In the genomic region with DNA sequence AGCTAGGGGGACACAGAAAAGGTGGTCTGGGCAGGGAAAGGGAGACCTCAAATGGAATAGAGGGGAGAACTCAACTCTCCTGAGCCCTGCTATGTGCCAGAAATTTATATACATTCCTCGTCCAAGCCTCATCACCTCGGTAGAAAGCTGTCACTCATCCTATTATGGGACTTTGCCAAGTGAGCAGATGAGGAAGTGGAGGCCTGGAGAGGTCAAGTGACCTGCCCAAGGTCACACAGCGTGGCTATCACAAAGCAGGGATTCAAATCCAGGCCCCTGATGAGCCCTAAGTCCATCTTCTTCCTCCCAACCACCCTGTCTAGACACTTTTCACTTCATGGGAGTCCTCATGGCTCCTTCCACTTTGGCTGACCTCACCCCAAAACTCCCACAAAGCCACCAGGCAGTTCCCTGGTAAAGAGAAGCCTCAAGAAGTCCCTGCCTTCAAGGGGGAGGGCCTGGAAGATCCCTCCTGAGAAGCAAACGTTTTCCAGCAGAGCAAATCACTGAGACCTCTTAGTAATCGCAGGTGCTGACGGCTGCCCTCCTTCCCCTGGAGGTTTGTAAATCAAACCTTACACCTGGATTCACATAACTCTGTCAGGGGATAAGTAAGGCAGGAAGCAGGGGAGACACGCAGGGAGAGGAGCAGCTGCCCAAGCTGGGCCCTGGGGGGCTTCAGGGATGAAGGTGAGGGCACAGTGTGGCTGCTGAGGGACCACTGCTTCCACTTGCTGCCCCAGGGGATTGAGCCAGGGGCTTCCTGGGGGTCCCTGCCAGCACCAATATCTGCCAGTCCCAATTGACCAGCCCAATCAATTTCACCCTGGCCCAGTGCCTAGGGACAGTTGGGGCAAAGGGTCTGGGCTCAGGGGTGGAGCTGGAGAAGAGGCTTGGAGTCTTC, we compare ENCODE assay signal across 17 cellular contexts.
DNase-seq lines count a peak whose midpoint lies in the region; ATAC-seq, FAIRE-seq and TF ChIP-seq lines count a peak whose summit lies in the region.
"Had no signal": no experiment of that assay in that cellular context is flagged by ENCODE, and none has a peak within 500 bp of the region (broad histone marks: within the 10 kb centered on the region; RNA-seq: fewer than 3 reads in every experiment).

No MANE protein-coding gene starts in this region.

- H3K4me3 ChIP-seq in BLaER1 treated with 17β-estradiol and CSF1 and Interleukin-3, amounts not matched to agents 10 nM and 100 nM = no peak overlapping the region
- H3K4me3 ChIP-seq in H1 (ENCODE audit: extremely low read depth in 1 of 4, insufficient read depth in 2 of 4, low read depth in 3 of 4, low read length in 4 of 4) = no peak overlapping the region
- no peak overlapping the region for H3K4me3 ChIP-seq in neural progenitor cell
- H3K4me3 ChIP-seq: SJCRH30 had no signal

- no peak for TF ChIP-seq RAD21 in H1 (IDR thresholded peaks at IDR 0.05 in 1 of 2, conservative IDR thresholded peaks at IDR 0.05 in 1 of 2; ENCODE audit: low read depth in 2 of 2, low read length in 2 of 2)

- CTCF ChIA-PET in H1 (lab: Charles Lee; ENCODE audit: partially characterized antibody) = interaction anchor here (0.7 to 1.5 kb wide), 3 partner anchors 8 to 18 kb away, joined by 5 read pairs; no protein-coding TSS in a partner anchor

- no peaks in the 10 kb centered on the region for H3K9me3 Mint-ChIP-seq in neural progenitor cell
- no peaks in the 10 kb centered on the region for H3K9me3 Mint-ChIP-seq in endothelial cell (ENCODE audit: unreplicated experiment)

- no peaks in the 10 kb centered on the region for H3F3A ChIP-seq in neural progenitor cell (ENCODE audit: low read depth)

- peak; percentile 7 for DNase-seq in M059J (ENCODE audit: low read depth)
- peak in 1 of 2 experiments; percentile 35 for DNase-seq in H1 (ENCODE audit: low read depth in 1 of 2, low spot score in 2 of 2)
- no peak for DNase-seq in neural progenitor cell (ENCODE audit: low spot score)
- DNase-seq in endothelial cell (ENCODE audit: low spot score) = no peak
- DNase-seq in middle frontal gyrus (ENCODE audit: extremely low spot score, low spot score) = no peak
- DNase-seq: ACHN; AML-193; CD4-positive, CD25-positive, alpha-beta regulatory T cell; EL; NCI-H187; RPMI8226 had no signal

- no peak overlapping the region for H2BK15ac ChIP-seq in H1 (ENCODE audit: low read length)

- no peak for FAIRE-seq in H1 (lab: Jason Lieb, UNC)
- FAIRE-seq: HTR-8/SVneo had no signal

- POLR2A ChIA-PET in H1 (lab: Charles Lee; ENCODE audit: partially characterized antibody) = no interaction called here

- peaks cover 5% of the 10 kb centered on the region for H3K27me3 Mint-ChIP-seq in neural progenitor cell (ENCODE audit: insufficient read depth, low read depth)
- H3K27me3 Mint-ChIP-seq in endothelial cell (ENCODE audit: unreplicated experiment) = peaks cover 4% of the 10 kb centered on the region

- H4K91ac ChIP-seq in H1 (replicated peaks; ENCODE audit: insufficient read length, low read length) = no peak overlapping the region

- H3K14ac ChIP-seq in H1 (ENCODE audit: insufficient read length) = no peak overlapping the region

- H3K79me1 ChIP-seq in H1 (ENCODE audit: low read depth, low read length) = no peaks in the 10 kb centered on the region

- peaks cover 0 to 12% (median 0%) of the 10 kb centered on the region in 11 experiments; a peak in 2 of 22 replicates for H4K20me1 ChIP-seq in BLaER1 treated with 17β-estradiol and CSF1 and Interleukin-3, amounts not matched to agents 10 nM and 100 nM
- H4K20me1 ChIP-seq in H1 (replicated peaks in 1 of 2; ENCODE audit: control insufficient read depth in 1 of 2, insufficient read depth in 2 of 2, low read length in 2 of 2) (no peaks in the 10 kb centered on the region), neural progenitor cell (ENCODE audit: low read depth) (no peaks in the 10 kb centered on the region)

- H2AK5ac ChIP-seq in H1 (ENCODE audit: low read depth, low read length) = no peak overlapping the region

- H3K56ac ChIP-seq in H1 (replicated peaks; ENCODE audit: insufficient read length, low read depth, low read length) = no peak overlapping the region

- H3K4me3 Mint-ChIP-seq in neural progenitor cell (no peak overlapping the region), endothelial cell (ENCODE audit: unreplicated experiment) (no peak overlapping the region)
- H3K4me3 Mint-ChIP-seq: CD4-positive, CD25-positive, alpha-beta regulatory T cell; IgD-negative memory B cell had no signal

- H4K8ac ChIP-seq in H1 (ENCODE audit: extremely low read depth, insufficient read depth, low read length) = peak overlapping the region; percentile 31

- H2BK5ac ChIP-seq in H1 (ENCODE audit: low read depth, low read length) = no peak overlapping the region

- H3K18ac ChIP-seq in H1 (ENCODE audit: extremely low read depth, low read length) = no peak overlapping the region; the same call in 1 of the 2 replicates

- no peak overlapping the region for H3K23ac ChIP-seq in H1 (ENCODE audit: insufficient read length)

- H3K4me2 ChIP-seq in BLaER1 treated with 17β-estradiol and CSF1 and Interleukin-3, amounts not matched to agents 10 nM and 100 nM = peak overlapping the region in 9 of 11 experiments; percentile 39 to 79 (median 62); a peak in 17 of 22 replicates
- H3K4me2 ChIP-seq in H1 (ENCODE audit: insufficient read depth in 1 of 2, low read depth in 2 of 2, low read length in 2 of 2) (no peak overlapping the region), neural progenitor cell (no peak overlapping the region)

- TF ChIP-seq EP300 in H1 (IDR thresholded peaks at IDR 0.05; ENCODE audit: borderline replicate concordance in 1 of 2, low read depth in 2 of 2, low read length in 2 of 2) = no peak

- peaks cover 9 to 70% (median 49%) of the 10 kb centered on the region in 10 experiments; a peak in 19 of 20 replicates for H3K4me1 ChIP-seq in BLaER1 treated with 17β-estradiol and CSF1 and Interleukin-3, amounts not matched to agents 10 nM and 100 nM
- H3K4me1 ChIP-seq in H1 (replicated peaks in 1 of 4; ENCODE audit: control insufficient read depth in 3 of 4, insufficient read depth in 4 of 4, low read length in 3 of 4) (peaks cover 0 to 3% (median 0%) of the 10 kb centered on the region in 4 experiments; a peak in 3 of 7 replicates), neural progenitor cell (no peaks in the 10 kb centered on the region)

- H3K4ac ChIP-seq in H1 (replicated peaks; ENCODE audit: insufficient read length, low read depth, low read length) = no peak overlapping the region

- no peaks in the 10 kb centered on the region for H3K36me3 Mint-ChIP-seq in neural progenitor cell
- no peaks in the 10 kb centered on the region for H3K36me3 Mint-ChIP-seq in endothelial cell (ENCODE audit: low read depth, unreplicated experiment)
- H3K36me3 Mint-ChIP-seq: CD4-positive, CD25-positive, alpha-beta regulatory T cell; IgD-negative memory B cell had no signal

- H3K9ac ChIP-seq in BLaER1 treated with 17β-estradiol and CSF1 and Interleukin-3, amounts not matched to agents 10 nM and 100 nM = peak overlapping the region in 2 of 11 experiments; percentile 13 to 14; a peak in 2 of 22 replicates
- H3K9ac ChIP-seq in H1 (replicated peaks in 1 of 4; ENCODE audit: extremely low read depth in 1 of 4, low read depth in 3 of 4, low read length in 3 of 4) (no peak overlapping the region), neural progenitor cell (no peak overlapping the region)

- TF ChIP-seq CTCF in H1 (IDR thresholded peaks at IDR 0.05; ENCODE audit: control extremely low read depth in 1 of 3, insufficient read depth in 1 of 3, low read depth in 1 of 3, low read length in 3 of 3) (no peak), neural progenitor cell (IDR thresholded peaks at IDR 0.05) (no peak), endothelial cell (IDR thresholded peaks at IDR 0.05; ENCODE audit: unreplicated experiment) (no peak)

- no peak overlapping the region for H3K27ac Mint-ChIP-seq in neural progenitor cell
- no peak overlapping the region for H3K27ac Mint-ChIP-seq in endothelial cell (ENCODE audit: unreplicated experiment)
- H3K27ac Mint-ChIP-seq: CD4-positive, CD25-positive, alpha-beta regulatory T cell; IgD-negative memory B cell had no signal

- H3K23me2 ChIP-seq in H1 (ENCODE audit: low read depth, low read length) = peaks cover 1% of the 10 kb centered on the region

- no peak overlapping the region for H4K5ac ChIP-seq in H1 (ENCODE audit: insufficient read length, low read depth, low read length)

- 77% methylated on average over 7 of the region's 7 CpGs; no CpG with 5 or more reads in 1 of the 2 experiments for WGBS in H1 (ENCODE audit: extremely low coverage in 1 of 2, insufficient coverage in 1 of 2, insufficient read length in 1 of 2, insufficient replicate concordance in 2 of 2, low coverage in 1 of 2, low lambda C conversion rate in 2 of 2, missing lambda C conversion rate in 1 of 2), 2 experiments

- peaks cover 4 to 12% (median 8%) of the 10 kb centered on the region in 11 experiments; a peak in 19 of 22 replicates for H3K27me3 ChIP-seq in BLaER1 treated with 17β-estradiol and CSF1 and Interleukin-3, amounts not matched to agents 10 nM and 100 nM
- H3K27me3 ChIP-seq in H1 (replicated peaks in 1 of 4; ENCODE audit: control insufficient read depth in 3 of 4, extremely low read depth in 1 of 4, insufficient read depth in 3 of 4, low read length in 3 of 4) (no peaks in the 10 kb centered on the region), neural progenitor cell (no peaks in the 10 kb centered on the region)

- TF ChIP-seq POLR2A in H1 (IDR thresholded peaks at IDR 0.05; ENCODE audit: control extremely low read depth in 1 of 2, low read depth in 2 of 2, low read length in 2 of 2) = no peak

- peaks cover under 1% of the 10 kb centered on the region for H3K4me1 Mint-ChIP-seq in neural progenitor cell
- H3K4me1 Mint-ChIP-seq in endothelial cell (ENCODE audit: unreplicated experiment) = no peaks in the 10 kb centered on the region
- H3K4me1 Mint-ChIP-seq: CD4-positive, CD25-positive, alpha-beta regulatory T cell; IgD-negative memory B cell had no signal

- no peak for ATAC-seq in GM21529 (IDR thresholded peaks at IDR 0.05; ENCODE audit: unreplicated experiment)

- H3K27ac ChIP-seq in BLaER1 treated with 17β-estradiol and CSF1 and Interleukin-3, amounts not matched to agents 10 nM and 100 nM = peak overlapping the region in 1 of 11 experiments; percentile 35; a peak in 3 of 22 replicates
- H3K27ac ChIP-seq in H1 (ENCODE audit: low read depth, low read length) = no peak overlapping the region
- peak overlapping the region; percentile 20 for H3K27ac ChIP-seq in neural progenitor cell
- H3K27ac ChIP-seq: HL-60, SJCRH30 had no signal

- no peak overlapping the region for H2BK12ac ChIP-seq in H1 (ENCODE audit: low read depth, low read length)

- H2BK20ac ChIP-seq in H1 (ENCODE audit: low read length) = no peak overlapping the region

- no peak overlapping the region for H2BK120ac ChIP-seq in H1 (replicated peaks; ENCODE audit: low read depth, low read length)

- no peaks in the 10 kb centered on the region for H3K36me3 ChIP-seq in BLaER1 treated with 17β-estradiol and CSF1 and Interleukin-3, amounts not matched to agents 10 nM and 100 nM
- H3K36me3 ChIP-seq in H1 (ENCODE audit: control insufficient read depth in 2 of 4, insufficient read depth in 4 of 4, low read length in 3 of 4) (no peaks in the 10 kb centered on the region), neural progenitor cell (no peaks in the 10 kb centered on the region)
- H3K36me3 ChIP-seq: SJCRH30 had no signal

- H3K79me2 ChIP-seq in H1 (ENCODE audit: control insufficient read depth in 1 of 2, insufficient read depth in 2 of 2, low read length in 2 of 2) = no peaks in the 10 kb centered on the region
- H3K79me2 ChIP-seq in neural progenitor cell (ENCODE audit: low read depth) = no peaks in the 10 kb centered on the region

- H3K9me3 ChIP-seq in BLaER1 treated with 17β-estradiol and CSF1 and Interleukin-3, amounts not matched to agents 10 nM and 100 nM (replicated peaks in 1 of 11) = no peaks in the 10 kb centered on the region
- H3K9me3 ChIP-seq in H1 (ENCODE audit: insufficient read depth in 2 of 2, low read depth in 1 of 2, low read length in 1 of 2) (no peaks in the 10 kb centered on the region), neural progenitor cell (ENCODE audit: low read depth) (no peaks in the 10 kb centered on the region)
- H3K9me3 ChIP-seq: SJCRH30 had no signal

- H2AFZ ChIP-seq in H1 (ENCODE audit: low read length) (no peak overlapping the region), neural progenitor cell (replicated peaks) (no peak overlapping the region)

Comparison
In these comparisons a context has a peak if more than half of its experiments do, and no peak if none do; other contexts are left out.
1. H3K4me2 ChIP-seq: peak in BLaER1 treated with 17β-estradiol and CSF1 and Interleukin-3, amounts not matched to agents 10 nM and 100 nM (9 of 11); none in H1 (0 of 2) and neural progenitor cell (single experiment).